In genomic region chr1:212595787-212596714, GRCh38 we compare ENCODE assay signal across 8 cellular contexts. TPM values are rescaled to one million over a fixed set of nuclear protein-coding genes. Genes with fewer than 3 reads are reported as not detected.
A peak's percentile ranks its signal among the peaks of the same experiment; 100 is the strongest.
DNase-seq lines count a peak whose midpoint lies in the region; ATAC-seq and TF ChIP-seq lines count a peak whose summit lies in the region.

No MANE protein-coding gene starts in this region.

- H3K4me3 ChIP-seq in AG10803 (ENCODE audit: low read length): peak overlapping the region; percentile 7

- ATAC-seq in GM18517 (IDR thresholded peaks at IDR 0.05; ENCODE audit: unreplicated experiment) (peak; percentile 97), HG02970 (IDR thresholded peaks at IDR 0.05; ENCODE audit: low FRiP score, unreplicated experiment) (peak; percentile 87)
- ATAC-seq in activated naive CD4-positive, alpha-beta T cell treated with anti-CD3 and anti-CD28 coated beads, Interleukin-2, amount 50 U/mL, for 72 hours: peak; percentile 92

- peaks cover 5 to 11% of the 10 kb centered on the region in 2 donors for H3K36me3 Mint-ChIP-seq in activated naive CD4-positive, alpha-beta T cell treated with anti-CD3 and anti-CD28 coated beads, Interleukin-2, amount 50 U/mL, for 72 hours

- peak overlapping the region; percentile 91 to 100 for H3K27ac Mint-ChIP-seq in activated naive CD4-positive, alpha-beta T cell treated with anti-CD3 and anti-CD28 coated beads, Interleukin-2, amount 50 U/mL, for 72 hours

- DNase-seq in AG10803 (ENCODE audit: low read depth) (peak; percentile 90), NCI-H774 (lab: John Stamatoyannopoulos, UW) (peak; percentile 55), iPS-NIHi11 (ENCODE audit: low spot score) (peak; percentile 53), HuH-7 (ENCODE audit: low spot score) (no peak)
- peak in 1 of 2 donors; percentile 28 for DNase-seq in activated naive CD4-positive, alpha-beta T cell treated with anti-CD3 and anti-CD28 coated beads, Interleukin-2, amount 50 U/mL, for 72 hours (ENCODE audit: low spot score in 2 of 2)
- DNase-seq in stimulated activated CD8-positive, alpha-beta memory T cell treated with anti-CD3 and anti-CD28 coated beads, Interleukin-4, amount 100 ng/mL, for 48 hours: peak; percentile 52

- peak; percentile 48 for TF ChIP-seq CTCF in AG10803 (conservative IDR thresholded peaks at IDR 0.05; ENCODE audit: low read length)

- peaks cover 9 to 20% of the 10 kb centered on the region in 2 donors for H3K9me3 Mint-ChIP-seq in activated naive CD4-positive, alpha-beta T cell treated with anti-CD3 and anti-CD28 coated beads, Interleukin-2, amount 50 U/mL, for 72 hours

RNA-seq across cellular contexts. Expression of gene ATF3, which starts 12.5 kb away (rescaled TPM):
- total RNA-seq in activated naive CD4-positive, alpha-beta T cell treated with anti-CD3 and anti-CD28 coated beads, Interleukin-2, amount 50 U/mL, for 72 hours: 10 to 100 TPM; 25.1 to 48.4 TPM
